In the genomic region with DNA sequence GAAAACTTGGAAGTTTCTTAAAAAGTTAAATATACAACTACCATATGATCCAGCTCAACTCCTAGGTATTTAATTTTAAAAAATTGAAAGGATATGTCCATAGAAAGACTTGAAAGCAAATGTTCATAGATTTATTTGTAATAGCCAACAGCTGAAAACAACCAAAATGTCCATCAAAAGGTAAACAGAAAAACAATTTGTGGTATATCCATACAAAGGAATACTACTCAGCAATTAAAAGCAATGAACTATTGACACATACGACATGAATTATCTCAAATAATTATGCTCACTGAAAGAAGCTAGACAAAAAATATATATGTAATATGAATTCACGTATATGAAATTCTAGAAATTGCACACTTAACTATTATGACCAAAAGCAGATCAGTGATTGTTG, we compare ENCODE assay signal across 7 cellular contexts.
"Had no signal": no experiment of that assay in that cellular context is flagged by ENCODE, and none has a peak within 500 bp of the region (broad histone marks: within the 10 kb centered on the region; RNA-seq: fewer than 3 reads in every experiment).

No MANE protein-coding gene starts in this region.

- H3K27ac ChIP-seq: HL-60 had no signal

- FAIRE-seq: HepG2, HTR-8/SVneo, K562 had no signal

- H3K4me3 ChIP-seq: K562 had no signal

- DNase-seq: IMR-90, KBM-7, KG1 had no signal

- ATAC-seq: HepG2, K562 had no signal
